Comparison of ENCODE assay signal across 13 cellular contexts in genomic region chr10:28327494-28327886, GRCh38. TPM values are rescaled to one million over a fixed set of nuclear protein-coding genes. Genes with fewer than 3 reads are reported as not detected.
DNase-seq lines count a peak whose midpoint lies in the region; ATAC-seq and TF ChIP-seq lines count a peak whose summit lies in the region.
"Had no signal": no experiment of that assay in that cellular context is flagged by ENCODE, and none has a peak within 500 bp of the region (broad histone marks: within the 10 kb centered on the region; RNA-seq: fewer than 3 reads in every experiment).

No MANE protein-coding gene starts in this region.

- H3K27me3 Mint-ChIP-seq in CD8-positive, alpha-beta T cell (ENCODE audit: low read depth), result no peaks in the 10 kb centered on the region

- H3K27me3 ChIP-seq in CD8-positive, alpha-beta T cell (ENCODE audit: insufficient read depth, low read length), result no peaks in the 10 kb centered on the region
- H3K27me3 ChIP-seq in SJSA1 (replicated peaks), result no peaks in the 10 kb centered on the region
- H3K27me3 ChIP-seq in rectal smooth muscle tissue (ENCODE audit: control insufficient read depth, insufficient read depth, low read length), result no peaks in the 10 kb centered on the region

- CTCF ChIA-PET in CD8-positive, alpha-beta T cell (lab: Charles Lee), result interaction anchor here (0.7 to 8.9 kb wide), 9 partner anchors 8 to 80 kb away, joined by 3 to 96 read pairs (median 5); partner anchors contain the start of gene MPP7

- H3K4me3 ChIP-seq in CD8-positive, alpha-beta T cell (ENCODE audit: low read depth, low read length), result no peak overlapping the region
- H3K4me3 ChIP-seq in SJSA1, result no peak overlapping the region
- no peak overlapping the region for H3K4me3 ChIP-seq in fibroblast of pulmonary artery (replicated peaks; ENCODE audit: low read depth, low read length)
- no peak overlapping the region for H3K4me3 ChIP-seq in rectal smooth muscle tissue (ENCODE audit: low read length)

- H3K9me3 ChIP-seq in CD8-positive, alpha-beta T cell (ENCODE audit: low read length), result no peaks in the 10 kb centered on the region
- no peaks in the 10 kb centered on the region for H3K9me3 ChIP-seq in SJSA1 (replicated peaks)

- peaks cover 29% of the 10 kb centered on the region for H3K36me3 Mint-ChIP-seq in CD8-positive, alpha-beta T cell

- no peak overlapping the region for H3K9ac ChIP-seq in rectal smooth muscle tissue (ENCODE audit: low read length)

- peaks cover 51% of the 10 kb centered on the region for H3K4me1 ChIP-seq in CD8-positive, alpha-beta T cell (ENCODE audit: insufficient read depth, low read length)
- H3K4me1 ChIP-seq in SJSA1 (replicated peaks) (peaks cover 35% of the 10 kb centered on the region), rectal smooth muscle tissue (ENCODE audit: control insufficient read depth, insufficient read depth, low read length) (peaks cover 33% of the 10 kb centered on the region)

- no peaks in the 10 kb centered on the region for H3K36me3 ChIP-seq in CD8-positive, alpha-beta T cell (ENCODE audit: insufficient read depth, low read length)
- no peaks in the 10 kb centered on the region for H3K36me3 ChIP-seq in SJSA1
- H3K36me3 ChIP-seq in rectal smooth muscle tissue (ENCODE audit: control insufficient read depth, insufficient read depth, low read length), result no peaks in the 10 kb centered on the region
- H3K36me3 ChIP-seq: WERI-Rb-1 had no signal

- H3K4me1 Mint-ChIP-seq in CD8-positive, alpha-beta T cell (ENCODE audit: low read depth), result peaks cover 67% of the 10 kb centered on the region

- no peak overlapping the region for H3K27ac Mint-ChIP-seq in CD8-positive, alpha-beta T cell

- peak overlapping the region; percentile 15 for H3K4me3 Mint-ChIP-seq in CD8-positive, alpha-beta T cell

- TF ChIP-seq CTCF in CD8-positive, alpha-beta T cell (IDR thresholded peaks at IDR 0.05), result no peak
- TF ChIP-seq CTCF in fibroblast of pulmonary artery (IDR thresholded peaks at IDR 0.05; ENCODE audit: low read length, missing control alignments), result no peak

- no peak for ATAC-seq in CD8-positive, alpha-beta T cell
- no peak for ATAC-seq in GM18868 (IDR thresholded peaks at IDR 0.05; ENCODE audit: unreplicated experiment)

- H3K27ac ChIP-seq in CD8-positive, alpha-beta T cell (ENCODE audit: low read depth, low read length), result no peak overlapping the region
- H3K27ac ChIP-seq in SJSA1 (peak overlapping the region; percentile 43), rectal smooth muscle tissue (ENCODE audit: low read depth, low read length) (peak overlapping the region; percentile 92)
- H3K27ac ChIP-seq: C4-2B, WERI-Rb-1 had no signal

- POLR2A ChIA-PET in CD8-positive, alpha-beta T cell (lab: Charles Lee), result interaction anchor here (0.6 to 1.0 kb wide), 3 partner anchors 16 to 131 kb away, joined by 3 read pairs; no protein-coding TSS in a partner anchor

- intact Hi-C loops in CD8-positive, alpha-beta T cell (cut with DNase I, micrococcal nuclease), result no loop called here

- H3K9me3 Mint-ChIP-seq in CD8-positive, alpha-beta T cell, result no peaks in the 10 kb centered on the region

- no peak for DNase-seq in CD8-positive, alpha-beta T cell
- DNase-seq in SJSA1 (ENCODE audit: low read depth in 1 of 2, low spot score in 2 of 2) (peak in 1 of 2 experiments; percentile 47), fibroblast of pulmonary artery (ENCODE audit: low read depth) (peak; percentile 31), NCI-H2227 treated with DMSO at 0.1 percent for 48 hours (lab: John Stamatoyannopoulos, UW) (no peak), NCI-H2107 treated with DMSO at 0.1 percent for 48 hours (lab: John Stamatoyannopoulos, UW; ENCODE audit: unreplicated experiment) (no peak)
- no peak for DNase-seq in activated CD8-positive, alpha-beta memory T cell treated with anti-CD3 and anti-CD28 coated beads for 24 hours
- DNase-seq: NCI-H2171; RPMI8226; stimulated activated CD4-positive, alpha-beta T cell treated with anti-CD3 and anti-CD28 coated beads, Interleukin-15, amount 100 ng/mL, for 24 hours had no signal

RNA-seq across cellular contexts. Expression of gene MPP7, which starts 24.6 kb away (rescaled TPM):
- total RNA-seq in CD8-positive, alpha-beta T cell, result 10 to 100 TPM; 22.5 to 23.1 TPM
- 1.6 and 1.7 TPM in 2 replicates for total RNA-seq in SJSA1 (2014; rRNA removed; shearing (Covaris generic))
